Comparison of ENCODE assay signal across 1 cellular context in genomic region chr11:76769645-76770586, GRCh38.
TF ChIP-seq lines count a peak whose summit lies in the region.

No MANE protein-coding gene starts in this region.

TF ChIP-seq in HepG2, 621 proteins besides CTCF, POLR2A, EP300 and RAD21 (continued from another document and continues in another):
- TF ChIP-seq ZUFSP (CRISPR knock-in tag; IDR thresholded peaks at IDR 0.05; ENCODE audit: borderline replicate concordance) = no peak
- TF ChIP-seq ZNF781 (CRISPR knock-in tag; IDR thresholded peaks at IDR 0.05; ENCODE audit: borderline replicate concordance, not compliant biosample characterization) = no peak
- TF ChIP-seq ZNF547 (CRISPR knock-in tag; IDR thresholded peaks at IDR 0.05) = no peak
- peak; percentile 44; the same call in 1 of the 2 replicates for TF ChIP-seq ZNF460 (CRISPR knock-in tag; IDR thresholded peaks at IDR 0.05; ENCODE audit: borderline replicate concordance)
- no peak; the same call in 1 of the 2 replicates for TF ChIP-seq CBX5 (CRISPR knock-in tag; IDR thresholded peaks at IDR 0.05; ENCODE audit: borderline replicate concordance)
- peak; percentile 44; the same call in 1 of the 2 replicates for TF ChIP-seq FOXP4 (CRISPR knock-in tag; IDR thresholded peaks at IDR 0.05)
- no peak for TF ChIP-seq ZNF792 (CRISPR knock-in tag; IDR thresholded peaks at IDR 0.05)
- TF ChIP-seq NR2F1 (CRISPR knock-in tag; IDR thresholded peaks at IDR 0.05) = peak; percentile 38 to 51; a peak in 1 of 4 replicates
- no peak for TF ChIP-seq HCFC1 (IDR thresholded peaks at IDR 0.05; ENCODE audit: low read depth, low read length)
- no peak for TF ChIP-seq SOX6 (IDR thresholded peaks at IDR 0.05)
- peak; percentile 59 for TF ChIP-seq SOX6 (CRISPR knock-in tag; IDR thresholded peaks at IDR 0.05)
- peak in 1 of 2 experiments; percentile 35; a peak in 1 of 4 replicates for TF ChIP-seq HMGXB4 (CRISPR knock-in tag; IDR thresholded peaks at IDR 0.05; ENCODE audit: borderline replicate concordance in 1 of 2, low read depth in 1 of 2)
- TF ChIP-seq MAZ (IDR thresholded peaks at IDR 0.05; ENCODE audit: borderline replicate concordance, low read depth, low read length) = no peak
- no peak for TF ChIP-seq MAZ (CRISPR knock-in tag; IDR thresholded peaks at IDR 0.05; ENCODE audit: low read depth)
- TF ChIP-seq GABPA (IDR thresholded peaks at IDR 0.05; ENCODE audit: low read depth, low read length) = no peak
- TF ChIP-seq GABPA (CRISPR knock-in tag; IDR thresholded peaks at IDR 0.05; ENCODE audit: low read depth) = no peak
- TF ChIP-seq IRF2 (CRISPR knock-in tag; IDR thresholded peaks at IDR 0.05) = 0 out of 2 replicates have a peak, but pooled peaks have one; percentile 31
- TF ChIP-seq ZNF12 (CRISPR knock-in tag; IDR thresholded peaks at IDR 0.05) = peak; percentile 58
- TF ChIP-seq UBTF (CRISPR knock-in tag; IDR thresholded peaks at IDR 0.05) = peak; percentile 55; the same call in 1 of the 2 replicates
- 0 out of 2 replicates have a peak, but pooled peaks have one; percentile 8 for TF ChIP-seq SOX5 (CRISPR knock-in tag; IDR thresholded peaks at IDR 0.05; ENCODE audit: borderline replicate concordance)
- TF ChIP-seq MAFF (IDR thresholded peaks at IDR 0.05; ENCODE audit: low read depth, low read length) = peak; percentile 86
- TF ChIP-seq ARHGAP35 (CRISPR knock-in tag; IDR thresholded peaks at IDR 0.05; ENCODE audit: borderline replicate concordance) = no peak
- TF ChIP-seq ZMYM4 (CRISPR knock-in tag; IDR thresholded peaks at IDR 0.05) = 0 out of 2 replicates have a peak, but pooled peaks have one; percentile 22
- TF ChIP-seq HMG20B (CRISPR knock-in tag; conservative IDR thresholded peaks at IDR 0.05) = no peak
- TF ChIP-seq ZNF280B (CRISPR knock-in tag; IDR thresholded peaks at IDR 0.05; ENCODE audit: borderline replicate concordance) = no peak
- TF ChIP-seq NRL (CRISPR knock-in tag; IDR thresholded peaks at IDR 0.05; ENCODE audit: borderline replicate concordance) = peak; percentile 66; the same call in 1 of the 2 replicates
- TF ChIP-seq MTA1 (CRISPR knock-in tag; IDR thresholded peaks at IDR 0.05; ENCODE audit: borderline replicate concordance) = peak; percentile 89; the same call in 1 of the 2 replicates
- peak; percentile 74 for TF ChIP-seq HOXA3 (CRISPR knock-in tag; IDR thresholded peaks at IDR 0.05)
- TF ChIP-seq FOXA3 (CRISPR knock-in tag; IDR thresholded peaks at IDR 0.05) = peak; percentile 38
- peak; percentile 79 for TF ChIP-seq ZMYM2 (CRISPR knock-in tag; IDR thresholded peaks at IDR 0.05)
- peak; percentile 48 for TF ChIP-seq ZGPAT (CRISPR knock-in tag; IDR thresholded peaks at IDR 0.05)
- no peak for TF ChIP-seq PBX2 (CRISPR knock-in tag; IDR thresholded peaks at IDR 0.05)
- peak; percentile 32; the same call in 1 of the 2 replicates for TF ChIP-seq MLX (CRISPR knock-in tag; IDR thresholded peaks at IDR 0.05)
- TF ChIP-seq IRX3 (CRISPR knock-in tag; IDR thresholded peaks at IDR 0.05; ENCODE audit: borderline replicate concordance, low read depth) = no peak
- TF ChIP-seq SP4 (CRISPR knock-in tag; IDR thresholded peaks at IDR 0.05) = no peak; the same call in 1 of the 2 replicates
- peak; percentile 51; the same call in 1 of the 2 replicates for TF ChIP-seq ZNF205 (CRISPR knock-in tag; IDR thresholded peaks at IDR 0.05)
- no peak for TF ChIP-seq ZNF552 (CRISPR knock-in tag; IDR thresholded peaks at IDR 0.05; ENCODE audit: borderline replicate concordance)
- no peak for TF ChIP-seq GTF2F1 (IDR thresholded peaks at IDR 0.05; ENCODE audit: low read length)
- TF ChIP-seq ZNF549 (CRISPR knock-in tag; IDR thresholded peaks at IDR 0.05) = no peak
- TF ChIP-seq RARG (CRISPR knock-in tag; IDR thresholded peaks at IDR 0.05; ENCODE audit: low read depth) = no peak
- no peak for TF ChIP-seq ZFAT (CRISPR knock-in tag; conservative IDR thresholded peaks at IDR 0.05)
- no peak; the same call in 1 of the 2 replicates for TF ChIP-seq ETV5 (CRISPR knock-in tag; IDR thresholded peaks at IDR 0.05; ENCODE audit: borderline replicate concordance)
- TF ChIP-seq ZNF280D (CRISPR knock-in tag; IDR thresholded peaks at IDR 0.05) = peak; percentile 67; the same call in 1 of the 2 replicates
- peak; percentile 63; the same call in 1 of the 2 replicates for TF ChIP-seq MED13 (CRISPR knock-in tag; IDR thresholded peaks at IDR 0.05)
- TF ChIP-seq STAT6 (CRISPR knock-in tag; IDR thresholded peaks at IDR 0.05; ENCODE audit: borderline replicate concordance) = no peak
